Comparison of ENCODE assay signal across 2 cellular contexts in the genomic region with DNA sequence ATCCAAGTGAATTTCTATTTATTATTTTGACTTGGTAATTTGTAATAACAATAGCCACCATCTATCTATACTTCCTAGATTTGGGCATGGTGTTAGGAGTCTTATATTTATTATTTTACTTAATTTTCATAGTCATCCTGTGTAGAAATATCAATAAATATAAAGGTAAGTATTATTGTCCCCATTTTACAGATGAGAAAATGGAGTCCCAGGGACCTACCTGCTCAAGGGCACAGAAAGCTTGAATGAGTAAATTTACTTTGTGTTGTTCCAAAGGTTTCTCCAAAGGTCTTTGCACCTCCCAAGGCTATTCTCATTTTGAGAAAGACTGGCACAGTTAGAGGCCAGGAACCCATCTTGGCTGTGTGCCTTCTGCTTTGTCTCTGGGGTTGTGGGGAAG.
A peak's percentile ranks its signal among the peaks of the same experiment; 100 is the strongest.
TF ChIP-seq lines count a peak whose summit lies in the region.

No MANE protein-coding gene starts in this region.

TF ChIP-seq in HepG2, 621 proteins besides CTCF, POLR2A, EP300 and RAD21:
- TF ChIP-seq ZNF629 (CRISPR knock-in tag; conservative IDR thresholded peaks at IDR 0.05) (peak; percentile 58), ZNF589 (CRISPR knock-in tag; conservative IDR thresholded peaks at IDR 0.05) (no peak)
TF ChIP-seq in HepG2: peak in this region for 1.

TF ChIP-seq in K562, 482 proteins besides CTCF, POLR2A, EP300 and RAD21:
- TF ChIP-seq RBM25 (IDR thresholded peaks at IDR 0.05; ENCODE audit: low read depth, low read length, severe bottlenecking): peak; percentile 54
- no peak for TF ChIP-seq DIDO1 (tag; IDR thresholded peaks at IDR 0.05; ENCODE audit: low read depth)
- TF ChIP-seq CREBBP (IDR thresholded peaks at IDR 0.05; ENCODE audit: low read depth, low read length): no peak
- TF ChIP-seq ZBED1 (IDR thresholded peaks at IDR 0.05): no peak
